8 cellular contexts compared by ENCODE assay signal in genomic region chr14:61101803-61102548, GRCh38.
DNase-seq lines count a peak whose midpoint lies in the region; ATAC-seq and TF ChIP-seq lines count a peak whose summit lies in the region.

No MANE protein-coding gene starts in this region.

- DNase-seq in GF-D8 (lab: John Stamatoyannopoulos, UW) (peak; percentile 58), NCI-H2029 (lab: John Stamatoyannopoulos, UW) (peak; percentile 69), cerebellum (ENCODE audit: low spot score) (peak; percentile 14), hippocampal formation (lab: John Stamatoyannopoulos, UW) (no peak)
- no peak for DNase-seq in stimulated activated naive CD4-positive, alpha-beta T cell treated with Interleukin-2 at 50 U/mL for 16 hours (lab: John Stamatoyannopoulos, UW)

- H3K27ac Mint-ChIP-seq in nephron = peak overlapping the region; percentile 72 to 96 (median 93)

- peak overlapping the region in 1 of 3 experiments; percentile 25 for H3K4me3 Mint-ChIP-seq in nephron

- no peak for TF ChIP-seq CTCF in nephron (IDR thresholded peaks at IDR 0.05; ENCODE audit: unreplicated experiment in 3 of 3)

- ATAC-seq in GM19328 (IDR thresholded peaks at IDR 0.05; ENCODE audit: unreplicated experiment) = no peak
- no peak for ATAC-seq in HG02852 (IDR thresholded peaks at IDR 0.05; ENCODE audit: unreplicated experiment)

- H3K36me3 Mint-ChIP-seq in nephron (ENCODE audit: low read depth) = peaks cover 17% of the 10 kb centered on the region

- H3K9me3 Mint-ChIP-seq in nephron = peaks cover 16% of the 10 kb centered on the region

- no peaks in the 10 kb centered on the region for H3K27me3 Mint-ChIP-seq in nephron (ENCODE audit: low read depth)

- H3K4me1 Mint-ChIP-seq in nephron = peaks cover 66% of the 10 kb centered on the region

Comparison
In these comparisons a context has a peak if more than half of its experiments do, and no peak if none do; other contexts are left out.
1. DNase-seq: peak in GF-D8 (single experiment), NCI-H2029 (single experiment) and cerebellum (single experiment); none in stimulated activated naive CD4-positive, alpha-beta T cell treated with Interleukin-2 at 50 U/mL for 16 hours (single experiment) and hippocampal formation (0 of 2).